Comparison of ENCODE assay signal across 20 cellular contexts in genomic region chr5:67548520-67549262, GRCh38.
DNase-seq lines count a peak whose midpoint lies in the region; ATAC-seq and TF ChIP-seq lines count a peak whose summit lies in the region.
"Had no signal": no experiment of that assay in that cellular context is flagged by ENCODE, and none has a peak within 500 bp of the region (broad histone marks: within the 10 kb centered on the region; RNA-seq: fewer than 3 reads in every experiment).

No MANE protein-coding gene starts in this region.

- peaks cover 12% of the 10 kb centered on the region for H3K4me1 Mint-ChIP-seq in CD8-positive, alpha-beta T cell (ENCODE audit: low read depth)
- H3K4me1 Mint-ChIP-seq in immature natural killer cell (peaks cover 6 to 14% of the 10 kb centered on the region in 2 donors), natural killer cell (peaks cover 9 to 11% of the 10 kb centered on the region in 2 donors)

- H3K4me3 ChIP-seq in CD8-positive, alpha-beta T cell (ENCODE audit: low read depth, low read length): no peak overlapping the region
- H3K4me3 ChIP-seq in MM.1S (ENCODE audit: low read length): 0 out of 2 replicates have a peak overlapping the region, but pooled peaks have one; percentile 20
- H3K4me3 ChIP-seq: BLaER1, HAP-1, ovary, thoracic aorta had no signal

- peak overlapping the region; percentile 71 for H2AFZ ChIP-seq in MM.1S (ENCODE audit: low read length)

- no peaks in the 10 kb centered on the region for H3K4me1 ChIP-seq in CD8-positive, alpha-beta T cell (ENCODE audit: insufficient read depth, low read length)
- no peaks in the 10 kb centered on the region for H3K4me1 ChIP-seq in MM.1S (ENCODE audit: low read length)
- H3K4me1 ChIP-seq: BLaER1, HAP-1 had no signal

- no peak overlapping the region for H3K27ac ChIP-seq in CD8-positive, alpha-beta T cell (ENCODE audit: low read depth, low read length)
- H3K27ac ChIP-seq in MM.1S (ENCODE audit: low read length): no peak overlapping the region
- H3K27ac ChIP-seq: BLaER1, ovary, thoracic aorta had no signal

- H3K9ac ChIP-seq in MM.1S (ENCODE audit: low read length): no peak overlapping the region
- H3K9ac ChIP-seq: BLaER1, SK-N-SH had no signal

- POLR2A ChIA-PET in CD8-positive, alpha-beta T cell (lab: Charles Lee): interaction anchor here (0.5 kb wide), 1 partner anchor 134 kb away, joined by 3 read pairs; no protein-coding TSS in a partner anchor

- no peaks in the 10 kb centered on the region for H3F3A ChIP-seq in MM.1S (ENCODE audit: insufficient read depth, low read length)

- CTCF ChIA-PET in CD8-positive, alpha-beta T cell (lab: Charles Lee): interaction anchor here (1.1 kb wide), 1 partner anchor 10 kb away, joined by 3 read pairs; no protein-coding TSS in a partner anchor

- intact Hi-C loops in CD8-positive, alpha-beta T cell (cut with DNase I, micrococcal nuclease): no loop called here
- intact Hi-C loops in natural killer cell (cut with micrococcal nuclease): loop anchor here (5.0 kb wide), 1 partner anchor 39 kb away; no protein-coding TSS in a partner anchor

- H3K4me2 ChIP-seq in MM.1S (ENCODE audit: low read depth, low read length): peak overlapping the region; percentile 43
- H3K4me2 ChIP-seq: BLaER1, SK-N-SH had no signal

- no peaks in the 10 kb centered on the region for H3K79me2 ChIP-seq in MM.1S (ENCODE audit: low read length)

- H3K27me3 ChIP-seq in CD8-positive, alpha-beta T cell (ENCODE audit: insufficient read depth, low read length): no peaks in the 10 kb centered on the region
- no peaks in the 10 kb centered on the region for H3K27me3 ChIP-seq in MM.1S (replicated peaks; ENCODE audit: insufficient read depth, low read length)
- H3K27me3 ChIP-seq: BLaER1, ovary had no signal

- no peaks in the 10 kb centered on the region for H3K9me3 Mint-ChIP-seq in CD8-positive, alpha-beta T cell
- H3K9me3 Mint-ChIP-seq in immature natural killer cell (peaks cover 0 to 2% (median 0%) of the 10 kb centered on the region in 6 donors), natural killer cell (no peaks in the 10 kb centered on the region)

- H3K4me3 Mint-ChIP-seq in CD8-positive, alpha-beta T cell: peak overlapping the region; percentile 53
- H3K4me3 Mint-ChIP-seq in immature natural killer cell: peak overlapping the region in 4 of 5 donors; percentile 26 to 62 (median 44)
- H3K4me3 Mint-ChIP-seq in natural killer cell: peak overlapping the region; percentile 49

- no peaks in the 10 kb centered on the region for H3K27me3 Mint-ChIP-seq in CD8-positive, alpha-beta T cell (ENCODE audit: low read depth)
- H3K27me3 Mint-ChIP-seq in immature natural killer cell (ENCODE audit: low read depth in 3 of 3) (peaks cover 0 to 2% (median 0%) of the 10 kb centered on the region in 3 donors), natural killer cell (ENCODE audit: low read depth in 2 of 2) (no peaks in the 10 kb centered on the region)

- H3K9me3 ChIP-seq in CD8-positive, alpha-beta T cell (ENCODE audit: low read length): no peaks in the 10 kb centered on the region
- no peaks in the 10 kb centered on the region for H3K9me3 ChIP-seq in MM.1S (replicated peaks; ENCODE audit: insufficient read depth, low read length)
- H3K9me3 ChIP-seq: BLaER1, HAP-1, ovary, SK-N-SH, thoracic aorta had no signal

- no peak for TF ChIP-seq CTCF in CD8-positive, alpha-beta T cell (IDR thresholded peaks at IDR 0.05)
- no peak for TF ChIP-seq CTCF in MM.1S (IDR thresholded peaks at IDR 0.05; ENCODE audit: low read length)
- no peak for TF ChIP-seq CTCF in natural killer cell (IDR thresholded peaks at IDR 0.05)

- ATAC-seq in CD8-positive, alpha-beta T cell: no peak
- ATAC-seq in natural killer cell (no peak), GM19023 (IDR thresholded peaks at IDR 0.05; ENCODE audit: unreplicated experiment) (no peak), HG02678 (IDR thresholded peaks at IDR 0.05; ENCODE audit: unreplicated experiment) (no peak)

- H3K36me3 ChIP-seq in CD8-positive, alpha-beta T cell (ENCODE audit: insufficient read depth, low read length): no peaks in the 10 kb centered on the region
- no peaks in the 10 kb centered on the region for H3K36me3 ChIP-seq in MM.1S (replicated peaks; ENCODE audit: insufficient read depth, low read length)
- H3K36me3 ChIP-seq: BLaER1, HAP-1, ovary, thoracic aorta had no signal

- H3K36me3 Mint-ChIP-seq in CD8-positive, alpha-beta T cell: no peaks in the 10 kb centered on the region
- peaks cover 0 to 5% (median 4%) of the 10 kb centered on the region in 3 donors for H3K36me3 Mint-ChIP-seq in immature natural killer cell
- no peaks in the 10 kb centered on the region for H3K36me3 Mint-ChIP-seq in natural killer cell

- H3K27ac Mint-ChIP-seq in CD8-positive, alpha-beta T cell: no peak overlapping the region
- H3K27ac Mint-ChIP-seq in immature natural killer cell: peak overlapping the region in 2 of 6 donors; percentile 20 to 50
- H3K27ac Mint-ChIP-seq in natural killer cell: peak overlapping the region in 1 of 2 donors; percentile 29

- no peaks in the 10 kb centered on the region for H3K9me2 ChIP-seq in MM.1S (replicated peaks; ENCODE audit: insufficient read depth, low read length)
- H3K9me2 ChIP-seq: SK-N-SH had no signal

- no peaks in the 10 kb centered on the region for H4K20me1 ChIP-seq in MM.1S (ENCODE audit: insufficient read depth, low read length)
- H4K20me1 ChIP-seq: BLaER1 had no signal

- DNase-seq in CD8-positive, alpha-beta T cell: no peak
- DNase-seq in MM.1S (no peak), immature natural killer cell (no peak), natural killer cell (no peak), mucosa of gallbladder (ENCODE audit: low spot score) (no peak)
- no peak for DNase-seq in activated effector memory CD4-positive, alpha-beta T cell treated with Interleukin-2 at 50 U/mL for 16 hours
- DNase-seq: amniotic stem cell; cerebellar nuclear complex; DMS153; midbrain; NCI-H187; NCI-H510A; ovary; SK-N-SH; stimulated activated CD4-positive, alpha-beta T cell treated with anti-CD3 and anti-CD28 coated beads, Interleukin-4, amount 100 ng/mL, for 4 hours had no signal
